In the genomic region with DNA sequence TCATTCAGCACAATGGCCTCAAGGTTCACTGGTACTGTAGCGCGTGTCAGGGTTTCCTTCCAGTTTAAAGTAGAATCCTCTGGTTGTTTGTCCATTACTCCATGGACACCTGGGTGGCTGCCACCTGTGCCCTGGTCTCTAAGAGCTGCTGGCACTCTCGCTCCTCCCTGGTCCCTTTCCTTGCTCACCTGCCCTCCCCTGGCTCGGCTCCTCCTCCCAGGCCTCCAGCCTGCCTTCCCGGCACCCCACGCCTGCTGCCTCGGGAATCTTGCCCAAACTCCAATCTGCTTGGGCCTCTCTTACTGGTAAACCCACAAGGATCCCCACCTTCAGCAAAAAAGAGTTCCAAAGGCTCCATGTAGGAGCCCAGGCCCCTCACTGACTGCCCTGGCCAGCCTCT, we compare ENCODE assay signal across 13 cellular contexts.
DNase-seq lines count a peak whose midpoint lies in the region; ATAC-seq and TF ChIP-seq lines count a peak whose summit lies in the region.
"Had no signal": no experiment of that assay in that cellular context is flagged by ENCODE, and none has a peak within 500 bp of the region (broad histone marks: within the 10 kb centered on the region; RNA-seq: fewer than 3 reads in every experiment).

No MANE protein-coding gene starts in this region.

- no peaks in the 10 kb centered on the region for H3K36me3 ChIP-seq in trophoblast cell (ENCODE audit: control insufficient read depth in 1 of 2, insufficient read depth in 2 of 2, low read length in 2 of 2)
- no peaks in the 10 kb centered on the region for H3K36me3 ChIP-seq in vagina
- no peaks in the 10 kb centered on the region for H3K36me3 ChIP-seq in body of pancreas (replicated peaks in 1 of 2; ENCODE audit: insufficient read depth in 1 of 2, low read depth in 2 of 2)
- H3K36me3 ChIP-seq: BLaER1 treated with 17β-estradiol and CSF1 and Interleukin-3, amounts not matched to agents 10 nM and 100 nM had no signal

- intact Hi-C loops in vagina (cut with DNase I) = loop anchor here (5.0 kb wide), 1 partner anchor 40 kb away; no protein-coding TSS in a partner anchor
- intact Hi-C loops in body of pancreas (cut with DNase I) = no loop called here

- H3K23ac ChIP-seq in trophoblast cell (ENCODE audit: low read length) = no peak overlapping the region

- DNase-seq in caudate nucleus (lab: John Stamatoyannopoulos, UW) (peak in 1 of 61 donors; percentile 73), iPS-NIHi7 (ENCODE audit: extremely low spot score) (peak; percentile 9), trophoblast cell (no peak), vagina (ENCODE audit: extremely low spot score in 2 of 2) (no peak), hypothalamus (lab: John Stamatoyannopoulos, UW) (no peak), NCI-H748 (lab: John Stamatoyannopoulos, UW; ENCODE audit: unreplicated experiment) (no peak), body of pancreas (no peak)
- DNase-seq: ACHN; CD4-positive, CD25-positive, alpha-beta regulatory T cell; DMS53; GM23248 had no signal

- no peak for ATAC-seq in body of pancreas

- H3K18ac ChIP-seq in trophoblast cell (ENCODE audit: low read length) = no peak overlapping the region

- no CpG with 5 or more reads among the region's 7 CpGs for WGBS in trophoblast cell (ENCODE audit: extremely low coverage, insufficient coverage, insufficient read length)
- WGBS in body of pancreas, 2 donors = 87 to 96% methylated on average over 7 of the region's 7 CpGs

- no peak overlapping the region for H4K91ac ChIP-seq in trophoblast cell (ENCODE audit: low read depth, low read length)

- no peak overlapping the region for H4K8ac ChIP-seq in trophoblast cell (ENCODE audit: low read depth, low read length)

- H3K27me3 ChIP-seq in trophoblast cell (ENCODE audit: insufficient read depth, low read length) (no peaks in the 10 kb centered on the region), vagina (no peaks in the 10 kb centered on the region), body of pancreas (no peaks in the 10 kb centered on the region)
- H3K27me3 ChIP-seq: BLaER1 treated with 17β-estradiol and CSF1 and Interleukin-3, amounts not matched to agents 10 nM and 100 nM had no signal

- no peak for TF ChIP-seq POLR2A in vagina (IDR thresholded peaks at IDR 0.05)
- no peak for TF ChIP-seq POLR2A in body of pancreas (IDR thresholded peaks at IDR 0.05)

- H3K9ac ChIP-seq in trophoblast cell (ENCODE audit: low read length) = no peak overlapping the region
- H3K9ac ChIP-seq: BLaER1 treated with 17β-estradiol and CSF1 and Interleukin-3, amounts not matched to agents 10 nM and 100 nM; GM23248 had no signal

- H3K79me2 ChIP-seq in trophoblast cell (ENCODE audit: control insufficient read depth, insufficient read depth, low read length, poor library complexity) = no peaks in the 10 kb centered on the region

- no peak overlapping the region for H2BK5ac ChIP-seq in trophoblast cell (ENCODE audit: low read depth, low read length, poor library complexity)

- peak overlapping the region; percentile 68 for H3K27ac ChIP-seq in caudate nucleus (ENCODE audit: low read depth, low read length)
- H3K27ac ChIP-seq in trophoblast cell (ENCODE audit: low read depth, low read length) = no peak overlapping the region
- peak overlapping the region; percentile 78 for H3K27ac ChIP-seq in vagina
- no peak overlapping the region for H3K27ac ChIP-seq in body of pancreas
- H3K27ac ChIP-seq: BLaER1 treated with 17β-estradiol and CSF1 and Interleukin-3, amounts not matched to agents 10 nM and 100 nM; GM23248; HL-60 had no signal

- H3K4me1 ChIP-seq in trophoblast cell (ENCODE audit: control insufficient read depth in 1 of 2, insufficient read depth in 2 of 2, low read length in 2 of 2) (peaks cover 0 to 3% of the 10 kb centered on the region in 2 experiments), vagina (peaks cover 75% of the 10 kb centered on the region), body of pancreas (peaks cover 5% of the 10 kb centered on the region)

- H4K12ac ChIP-seq in trophoblast cell (ENCODE audit: low read depth, low read length) = no peak overlapping the region

- peaks cover 7% of the 10 kb centered on the region for H3K9me3 ChIP-seq in trophoblast cell (ENCODE audit: insufficient read depth, low read depth, low read length)
- no peaks in the 10 kb centered on the region for H3K9me3 ChIP-seq in vagina
- H3K9me3 ChIP-seq in body of pancreas = no peaks in the 10 kb centered on the region
- H3K9me3 ChIP-seq: BLaER1 treated with 17β-estradiol and CSF1 and Interleukin-3, amounts not matched to agents 10 nM and 100 nM had no signal

- no peaks in the 10 kb centered on the region for H3K79me1 ChIP-seq in trophoblast cell (ENCODE audit: low read length)

- peak overlapping the region; percentile 19 for H2BK12ac ChIP-seq in trophoblast cell (ENCODE audit: low read length)

- H2AFZ ChIP-seq in trophoblast cell (ENCODE audit: insufficient read depth, low read length, poor library complexity) = no peak overlapping the region
- H2AFZ ChIP-seq: GM23248 had no signal

- H3K4me3 ChIP-seq in trophoblast cell (ENCODE audit: low read depth, low read length) (no peak overlapping the region), vagina (no peak overlapping the region), body of pancreas (no peak overlapping the region)
- H3K4me3 ChIP-seq: BLaER1 treated with 17β-estradiol and CSF1 and Interleukin-3, amounts not matched to agents 10 nM and 100 nM; GM23248 had no signal

- TF ChIP-seq CTCF in vagina (IDR thresholded peaks at IDR 0.05) (no peak), body of pancreas (IDR thresholded peaks at IDR 0.05) (no peak)

- no peak overlapping the region for H3K4me2 ChIP-seq in trophoblast cell (ENCODE audit: low read length)
- H3K4me2 ChIP-seq: BLaER1 treated with 17β-estradiol and CSF1 and Interleukin-3, amounts not matched to agents 10 nM and 100 nM had no signal

- H2AK5ac ChIP-seq in trophoblast cell (ENCODE audit: low read length) = peak overlapping the region; percentile 37

- no peak overlapping the region for H3K4ac ChIP-seq in trophoblast cell (ENCODE audit: low read depth, low read length)

- H3K14ac ChIP-seq in trophoblast cell (ENCODE audit: low read length) = no peak overlapping the region

- H2BK120ac ChIP-seq in trophoblast cell (ENCODE audit: insufficient read depth, low read length, poor library complexity) = peak overlapping the region; percentile 12

Comparison
In these comparisons a context has a peak if more than half of its experiments do, and no peak if none do; other contexts are left out.
1. H3K27ac ChIP-seq: peak in caudate nucleus (single experiment) and vagina (single experiment); none in trophoblast cell (single experiment) and body of pancreas (0 of 4).